ENCODE assay signal across 10 cellular contexts in the genomic region with DNA sequence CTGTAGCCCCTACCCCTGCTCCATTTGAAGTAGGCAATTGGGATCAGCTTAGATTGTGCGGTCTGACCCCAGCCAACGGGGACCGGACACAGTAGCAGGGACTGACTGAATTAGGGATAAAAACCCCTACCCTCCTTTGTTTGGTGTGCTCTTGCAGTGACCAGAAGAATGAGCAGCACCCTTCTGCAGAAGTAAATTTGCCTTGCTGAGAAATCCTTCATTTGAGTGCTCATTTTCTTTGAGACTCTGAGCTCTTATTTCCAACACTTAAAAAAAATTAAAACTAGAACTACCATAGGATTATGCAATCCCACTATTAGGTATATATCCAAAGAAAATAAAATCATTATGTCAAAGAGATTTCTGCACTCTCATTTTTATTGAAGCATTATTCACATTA.
"Had no signal": no experiment of that assay in that cellular context is flagged by ENCODE, and none has a peak within 500 bp of the region (broad histone marks: within the 10 kb centered on the region; RNA-seq: fewer than 3 reads in every experiment).

No MANE protein-coding gene starts in this region.

- FAIRE-seq: HepG2, HTR-8/SVneo, K562 had no signal

- H3K4me2 ChIP-seq: KMS-11 had no signal

- DNase-seq: IMR-90, Karpas-422, KBM-7, KG1 had no signal

- H3K27ac ChIP-seq: HL-60, KMS-11 had no signal

- H3K4me3 ChIP-seq: K562 had no signal

- H3K27ac Mint-ChIP-seq: IgD-negative memory B cell had no signal

- H3K9ac ChIP-seq: KMS-11 had no signal

- H3K4me3 Mint-ChIP-seq: IgD-negative memory B cell had no signal

- H3K36me3 Mint-ChIP-seq: IgD-negative memory B cell had no signal

- H3K27me3 Mint-ChIP-seq: IgD-negative memory B cell had no signal
